In the genomic region with DNA sequence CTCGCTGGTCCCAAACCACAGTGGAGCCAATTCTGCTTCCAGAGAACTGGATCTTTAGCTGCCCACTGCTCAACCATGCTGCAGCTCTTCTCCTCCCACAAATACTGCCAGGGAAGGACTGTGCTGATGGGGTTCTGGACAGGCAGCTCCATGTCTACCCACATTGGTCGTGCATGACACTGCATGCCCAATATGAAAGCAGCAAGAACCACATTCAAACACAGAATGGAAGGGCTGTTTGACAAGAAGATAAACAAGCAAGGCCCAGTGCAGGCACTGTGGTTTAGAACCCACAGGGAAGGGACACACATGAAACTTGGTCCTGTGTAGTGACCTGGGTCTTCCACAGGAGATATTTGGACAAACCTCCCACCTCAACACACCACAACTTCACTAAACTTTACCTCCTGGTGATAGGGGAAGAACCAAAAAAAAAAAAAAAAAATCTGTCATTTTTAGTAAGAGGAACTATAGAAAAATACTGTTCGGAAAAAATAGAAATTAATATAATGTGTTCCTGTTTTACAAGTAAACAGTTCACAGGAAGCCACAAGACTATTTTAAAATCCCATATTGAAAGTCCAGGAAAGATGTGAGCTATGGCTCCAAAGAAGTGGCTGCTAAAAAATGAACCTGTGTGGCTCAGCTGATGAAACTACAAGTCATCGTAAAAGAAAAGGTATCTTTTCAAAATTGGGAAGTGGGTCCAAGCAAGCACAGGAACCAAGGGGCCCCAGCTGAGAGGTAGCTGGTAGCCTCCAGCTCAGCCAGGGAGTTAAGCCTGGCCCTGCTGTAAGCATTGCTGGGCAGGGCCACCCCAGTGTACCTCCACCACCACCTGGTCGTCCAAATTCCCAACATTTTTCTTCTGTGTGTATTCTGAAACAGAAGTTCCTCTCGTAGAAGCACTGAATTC, we compare ENCODE assay signal across 1 cellular context.
TF ChIP-seq lines count a peak whose summit lies in the region.

No MANE protein-coding gene starts in this region.

TF ChIP-seq in SK-N-SH, 30 proteins besides CTCF, POLR2A, EP300 and RAD21 (continued from another document):
- no peak for TF ChIP-seq FOSL2 (IDR thresholded peaks at IDR 0.05; ENCODE audit: borderline replicate concordance, low read depth)
- no peak for TF ChIP-seq SMC3 (IDR thresholded peaks at IDR 0.05; ENCODE audit: low read depth, low read length)
- TF ChIP-seq FOXM1 (IDR thresholded peaks at IDR 0.05; ENCODE audit: low read depth) = no peak
- TF ChIP-seq POLR2AphosphoS5 (IDR thresholded peaks at IDR 0.05; ENCODE audit: low read depth, low read length) = no peak
- TF ChIP-seq, protein P1, sequence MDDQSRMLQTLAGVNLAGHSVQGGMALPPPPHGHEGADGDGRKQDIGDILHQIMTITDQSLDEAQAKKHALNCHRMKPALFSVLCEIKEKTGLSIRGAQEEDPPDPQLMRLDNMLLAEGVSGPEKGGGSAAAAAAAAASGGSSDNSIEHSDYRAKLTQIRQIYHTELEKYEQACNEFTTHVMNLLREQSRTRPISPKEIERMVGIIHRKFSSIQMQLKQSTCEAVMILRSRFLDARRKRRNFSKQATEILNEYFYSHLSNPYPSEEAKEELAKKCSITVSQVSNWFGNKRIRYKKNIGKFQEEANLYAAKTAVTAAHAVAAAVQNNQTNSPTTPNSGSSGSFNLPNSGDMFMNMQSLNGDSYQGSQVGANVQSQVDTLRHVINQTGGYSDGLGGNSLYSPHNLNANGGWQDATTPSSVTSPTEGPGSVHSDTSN (IDR thresholded peaks at IDR 0.05) = no peak
- TF ChIP-seq TCF12 (IDR thresholded peaks at IDR 0.05) = no peak
- no peak for TF ChIP-seq YY1 (IDR thresholded peaks at IDR 0.05; ENCODE audit: low read depth)
- TF ChIP-seq RCOR1 (IDR thresholded peaks at IDR 0.05; ENCODE audit: low read length) = no peak
- no peak for TF ChIP-seq NFIC (IDR thresholded peaks at IDR 0.05; ENCODE audit: borderline replicate concordance)
- no peak for TF ChIP-seq MXI1 (IDR thresholded peaks at IDR 0.05; ENCODE audit: low read depth, low read length)
- TF ChIP-seq MEF2A (IDR thresholded peaks at IDR 0.05; ENCODE audit: borderline replicate concordance, low read depth) = no peak
- no peak for TF ChIP-seq TEAD4 (IDR thresholded peaks at IDR 0.05; ENCODE audit: borderline replicate concordance, insufficient read depth)
- no peak for TF ChIP-seq TAF1 (IDR thresholded peaks at IDR 0.05; ENCODE audit: borderline replicate concordance, low read depth, low read length)
- no peak for TF ChIP-seq JUND (IDR thresholded peaks at IDR 0.05)
